In the genomic region with DNA sequence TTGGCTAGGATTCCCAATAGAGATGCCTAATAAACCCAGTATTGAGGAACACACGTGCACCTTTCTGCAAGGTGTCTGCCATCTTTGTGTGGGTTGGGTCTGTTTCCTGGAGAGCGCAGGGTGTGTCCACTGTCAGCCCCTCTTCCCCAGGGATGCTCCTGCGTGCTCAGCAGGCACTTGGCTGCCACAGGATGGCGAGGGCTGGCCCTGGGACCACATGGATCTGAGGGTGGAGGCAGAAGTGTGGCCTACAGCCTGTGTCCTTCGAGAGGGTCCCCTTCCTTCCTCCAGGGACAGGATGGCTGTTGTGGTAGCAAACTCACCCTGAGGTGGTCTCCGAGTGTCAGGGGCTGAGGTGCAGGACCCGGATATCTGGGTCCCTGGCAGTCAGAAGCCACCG, we compare ENCODE assay signal across 14 cellular contexts.
DNase-seq lines count a peak whose midpoint lies in the region; ATAC-seq and TF ChIP-seq lines count a peak whose summit lies in the region.
"Had no signal": no experiment of that assay in that cellular context is flagged by ENCODE, and none has a peak within 500 bp of the region (broad histone marks: within the 10 kb centered on the region; RNA-seq: fewer than 3 reads in every experiment).

No MANE protein-coding gene starts in this region.

- CTCF ChIA-PET in activated CD8-positive, alpha-beta T cell treated with anti-CD3 and anti-CD28 coated beads for 36 hours (lab: Charles Lee): no interaction called here

- H3K27me3 Mint-ChIP-seq in activated CD8-positive, alpha-beta T cell treated with anti-CD3 and anti-CD28 coated beads for 36 hours: no peaks in the 10 kb centered on the region

- 87 to 100% methylated on average over 3 of the region's 8 CpGs for WGBS in gastroesophageal sphincter (ENCODE audit: low coverage in 1 of 2), 2 donors
- WGBS in heart left ventricle, 4 donors: 86 to 98% (median 91%) methylated on average over 5 to 8 of the region's 8 CpGs

- peak overlapping the region; percentile 65 for H3K9ac ChIP-seq in BLaER1
- H3K9ac ChIP-seq: GM23248 had no signal

- POLR2A ChIA-PET in activated CD8-positive, alpha-beta T cell treated with anti-CD3 and anti-CD28 coated beads for 36 hours (lab: Charles Lee): no interaction called here

- H3K4me3 Mint-ChIP-seq in activated CD8-positive, alpha-beta T cell treated with anti-CD3 and anti-CD28 coated beads for 36 hours: no peak overlapping the region
- H3K4me3 Mint-ChIP-seq: CD4-positive, CD25-positive, alpha-beta regulatory T cell had no signal

- H3K9me3 Mint-ChIP-seq in activated CD8-positive, alpha-beta T cell treated with anti-CD3 and anti-CD28 coated beads for 36 hours: no peaks in the 10 kb centered on the region
- H3K9me3 Mint-ChIP-seq: CD4-positive, CD25-positive, alpha-beta regulatory T cell had no signal

- DNase-seq in ascending aorta (ENCODE audit: low spot score in 2 of 2) (no peak), heart left ventricle (no peak)
- no peak for DNase-seq in activated CD8-positive, alpha-beta T cell treated with anti-CD3 and anti-CD28 coated beads for 36 hours
- DNase-seq: CD4-positive, CD25-positive, alpha-beta regulatory T cell; DMS53; GF-D8; GM23248 had no signal

- intact Hi-C loops in ascending aorta (cut with DNase I): no loop called here
- intact Hi-C loops in activated CD8-positive, alpha-beta T cell treated with anti-CD3 and anti-CD28 coated beads for 36 hours (cut with micrococcal nuclease): no loop called here
- intact Hi-C loops in heart left ventricle (cut with DNase I): loop anchor here in 1 of 10 donors (10.0 kb wide), 2 partner anchors 238 to 868 kb away; a partner anchor contains a TSS

- TF ChIP-seq CTCF in ascending aorta (IDR thresholded peaks at IDR 0.05) (no peak), gastroesophageal sphincter (IDR thresholded peaks at IDR 0.05) (no peak), heart left ventricle (IDR thresholded peaks at IDR 0.05) (no peak)
- TF ChIP-seq CTCF in activated CD8-positive, alpha-beta T cell treated with anti-CD3 and anti-CD28 coated beads for 36 hours (IDR thresholded peaks at IDR 0.05): no peak

- H3K27me3 ChIP-seq in BLaER1 (no peaks in the 10 kb centered on the region), ascending aorta (no peaks in the 10 kb centered on the region), gastroesophageal sphincter (no peaks in the 10 kb centered on the region), heart left ventricle (peaks cover 0 to 14% (median 0%) of the 10 kb centered on the region in 9 donors)

- H3K36me3 ChIP-seq in BLaER1 (no peaks in the 10 kb centered on the region), ascending aorta (no peaks in the 10 kb centered on the region), gastroesophageal sphincter (no peaks in the 10 kb centered on the region), heart left ventricle (no peaks in the 10 kb centered on the region)

- H3K27ac Mint-ChIP-seq in activated CD8-positive, alpha-beta T cell treated with anti-CD3 and anti-CD28 coated beads for 36 hours: no peak overlapping the region
- H3K27ac Mint-ChIP-seq: CD4-positive, CD25-positive, alpha-beta regulatory T cell had no signal

- H3K4me3 ChIP-seq in BLaER1: no peak overlapping the region
- H3K4me3 ChIP-seq in ascending aorta: no peak overlapping the region
- no peak overlapping the region for H3K4me3 ChIP-seq in gastroesophageal sphincter
- no peak overlapping the region for H3K4me3 ChIP-seq in heart left ventricle
- H3K4me3 ChIP-seq: GM23248 had no signal

- ATAC-seq in gastroesophageal sphincter (no peak), GM18502 (IDR thresholded peaks at IDR 0.05; ENCODE audit: poor library complexity, unreplicated experiment) (no peak), heart left ventricle (no peak)
- ATAC-seq in activated CD8-positive, alpha-beta T cell treated with anti-CD3 and anti-CD28 coated beads for 36 hours: no peak
- ATAC-seq in activated CD4-positive, CD25-positive, alpha-beta regulatory T cell treated with anti-CD3 and anti-CD28 coated beads, Interleukin-2, amount 50 U/mL, for 24 hours: no peak
- ATAC-seq: HCT116 had no signal

- H3K4me1 Mint-ChIP-seq in activated CD8-positive, alpha-beta T cell treated with anti-CD3 and anti-CD28 coated beads for 36 hours (ENCODE audit: low read depth): peaks cover 2% of the 10 kb centered on the region
- H3K4me1 Mint-ChIP-seq: CD4-positive, CD25-positive, alpha-beta regulatory T cell had no signal

- H3K9me3 ChIP-seq in BLaER1 (no peaks in the 10 kb centered on the region), ascending aorta (no peaks in the 10 kb centered on the region), gastroesophageal sphincter (no peaks in the 10 kb centered on the region), heart left ventricle (no peaks in the 10 kb centered on the region)

- H4K20me1 ChIP-seq in BLaER1: no peaks in the 10 kb centered on the region

- no peaks in the 10 kb centered on the region for H3K36me3 Mint-ChIP-seq in activated CD8-positive, alpha-beta T cell treated with anti-CD3 and anti-CD28 coated beads for 36 hours (ENCODE audit: low read depth)
- H3K36me3 Mint-ChIP-seq: CD4-positive, CD25-positive, alpha-beta regulatory T cell had no signal

- no peak for TF ChIP-seq EP300 in gastroesophageal sphincter (IDR thresholded peaks at IDR 0.05)

- H3K4me1 ChIP-seq in BLaER1 (peaks cover 73% of the 10 kb centered on the region), ascending aorta (peaks cover 8 to 33% of the 10 kb centered on the region in 2 donors), gastroesophageal sphincter (peaks cover 0 to 48% (median 3%) of the 10 kb centered on the region in 3 donors), heart left ventricle (peaks cover 0 to 13% (median 4%) of the 10 kb centered on the region in 12 donors)

- peak overlapping the region; percentile 79 for H3K27ac ChIP-seq in BLaER1
- peak overlapping the region; percentile 85 to 94 for H3K27ac ChIP-seq in ascending aorta
- H3K27ac ChIP-seq in gastroesophageal sphincter: peak overlapping the region in 3 of 4 donors; percentile 83 to 89 (median 85)
- peak overlapping the region; percentile 36 for H3K27ac ChIP-seq in temporal lobe (ENCODE audit: low read depth, low read length)
- H3K27ac ChIP-seq in heart left ventricle: no peak overlapping the region
- H3K27ac ChIP-seq: 22Rv1, GM23248 had no signal

- peak overlapping the region; percentile 90 for H3K4me2 ChIP-seq in BLaER1

- no peak for TF ChIP-seq POLR2A in gastroesophageal sphincter (IDR thresholded peaks at IDR 0.05)
- no peak for TF ChIP-seq POLR2A in heart left ventricle (IDR thresholded peaks at IDR 0.05)

Comparison
In these comparisons a context has a peak if more than half of its experiments do, and no peak if none do; other contexts are left out.
1. H3K27ac ChIP-seq: peak in BLaER1 (single experiment), ascending aorta (2 of 2), gastroesophageal sphincter (3 of 4) and temporal lobe (single experiment); none in heart left ventricle (0 of 12).